In the genomic region with DNA sequence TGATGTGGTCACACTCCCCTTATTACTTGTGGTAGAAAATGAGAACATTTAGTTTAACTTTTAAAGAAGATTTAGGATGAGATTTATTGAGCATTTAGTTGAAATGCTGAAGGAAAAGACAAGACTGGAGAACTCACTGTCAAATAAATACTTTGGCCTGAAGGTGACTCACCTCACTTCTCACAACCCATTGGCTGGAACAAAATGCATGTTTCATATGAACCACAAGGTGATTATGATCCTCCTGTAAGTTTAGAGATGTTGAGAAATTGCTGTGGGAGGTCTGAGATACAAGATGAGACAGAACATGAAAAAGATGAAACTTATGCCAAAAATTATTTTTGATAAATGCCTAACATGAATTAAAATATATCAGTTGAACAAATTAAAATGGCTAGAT, we compare ENCODE assay signal across 30 cellular contexts.
"Had no signal": no experiment of that assay in that cellular context is flagged by ENCODE, and none has a peak within 500 bp of the region (broad histone marks: within the 10 kb centered on the region; RNA-seq: fewer than 3 reads in every experiment).

No MANE protein-coding gene starts in this region.

- H3K27me3 Mint-ChIP-seq: activated CD4-positive, alpha-beta T cell treated with anti-CD3 and anti-CD28 coated beads, Interleukin-2, amount 10 ng/mL, durations not matched to agents 24 days and 14 days; stimulated activated naive B cell treated with anti-CD40 and anti-IgM and Interleukin-4, amounts not matched to agents 10 μg/mL and 1 μg/mL and 100 μg/mL, for 72 hours had no signal

- H3K27me3 ChIP-seq: ascending aorta, brain microvascular endothelial cell, foreskin keratinocyte, heart left ventricle, neural progenitor cell, right atrium auricular region, stomach, thyroid gland, upper lobe of left lung, vagina had no signal

- H3K4me1 Mint-ChIP-seq: activated CD4-positive, alpha-beta T cell treated with anti-CD3 and anti-CD28 coated beads, Interleukin-2, amount 10 ng/mL, durations not matched to agents 24 days and 14 days; activated naive CD8-positive, alpha-beta T cell treated with anti-CD3 and anti-CD28 coated beads for 36 hours; immature natural killer cell; natural killer cell; neural progenitor cell; stimulated activated naive B cell treated with anti-CD40 and anti-IgM and Interleukin-4, amounts not matched to agents 10 μg/mL and 1 μg/mL and 100 μg/mL, for 72 hours had no signal

- H3K27ac Mint-ChIP-seq: activated CD4-positive, alpha-beta T cell treated with anti-CD3 and anti-CD28 coated beads, Interleukin-2, amount 10 ng/mL, durations not matched to agents 24 days and 14 days; activated naive CD8-positive, alpha-beta T cell treated with anti-CD3 and anti-CD28 coated beads for 36 hours; activated T-cell treated with anti-CD3 and anti-CD28 coated beads, Interleukin-2, amount 50 U/mL, for 72 hours; immature natural killer cell; natural killer cell; neural progenitor cell; stimulated activated naive B cell treated with anti-CD40 and anti-IgM and Interleukin-4, amounts not matched to agents 10 μg/mL and 1 μg/mL and 100 μg/mL, for 72 hours had no signal

- H3K9me3 Mint-ChIP-seq: activated CD4-positive, alpha-beta T cell treated with anti-CD3 and anti-CD28 coated beads, Interleukin-2, amount 10 ng/mL, durations not matched to agents 24 days and 14 days; activated naive CD8-positive, alpha-beta T cell treated with anti-CD3 and anti-CD28 coated beads for 36 hours; neural progenitor cell; stimulated activated naive B cell treated with anti-CD40 and anti-IgM and Interleukin-4, amounts not matched to agents 10 μg/mL and 1 μg/mL and 100 μg/mL, for 72 hours had no signal

- FAIRE-seq: endothelial cell of umbilical vein, TTC549 had no signal

- H3K4me3 Mint-ChIP-seq: activated CD4-positive, alpha-beta T cell treated with anti-CD3 and anti-CD28 coated beads, Interleukin-2, amount 10 ng/mL, durations not matched to agents 24 days and 14 days; activated naive CD8-positive, alpha-beta T cell treated with anti-CD3 and anti-CD28 coated beads for 36 hours; activated T-cell treated with anti-CD3 and anti-CD28 coated beads, Interleukin-2, amount 50 U/mL, for 72 hours; immature natural killer cell; natural killer cell; neural progenitor cell; stimulated activated naive B cell treated with anti-CD40 and anti-IgM and Interleukin-4, amounts not matched to agents 10 μg/mL and 1 μg/mL and 100 μg/mL, for 72 hours had no signal

- DNase-seq: activated CD4-positive, alpha-beta T cell treated with anti-CD3 and anti-CD28 coated beads, Interleukin-2, amount 10 ng/mL, durations not matched to agents 24 days and 14 days; activated naive CD4-positive, alpha-beta T cell; activated naive CD8-positive, alpha-beta T cell treated with anti-CD3 and anti-CD28 coated beads for 36 hours; activated T-cell treated with anti-CD3 and anti-CD28 coated beads for 4 hours; activated T-cell treated with anti-CD3 and anti-CD28 coated beads, Interleukin-2, amount 50 U/mL, for 72 hours; brain microvascular endothelial cell; caudate nucleus; heart left ventricle; hypothalamus; immature natural killer cell; lower lobe of right lung; mesendoderm; natural killer cell; occipital lobe; stimulated activated CD4-positive, alpha-beta T cell treated with anti-CD3 and anti-CD28 coated beads, Interleukin-15, amount 100 ng/mL, for 24 hours; stimulated activated CD4-positive, alpha-beta T cell treated with anti-CD3 and anti-CD28 coated beads, Interleukin-2, amount 100 ng/mL, for 24 hours; stimulated activated naive B cell treated with anti-CD40 and anti-IgM and Interleukin-4, amounts not matched to agents 10 μg/mL and 1 μg/mL and 100 μg/mL, for 72 hours; stomach; T-helper 9 cell; thyroid gland; upper lobe of left lung had no signal

- H3K36me3 Mint-ChIP-seq: activated naive CD8-positive, alpha-beta T cell treated with anti-CD3 and anti-CD28 coated beads for 36 hours; immature natural killer cell; natural killer cell; neural progenitor cell; stimulated activated naive B cell treated with anti-CD40 and anti-IgM and Interleukin-4, amounts not matched to agents 10 μg/mL and 1 μg/mL and 100 μg/mL, for 72 hours had no signal

- H3K4me3 ChIP-seq: ascending aorta, heart left ventricle, lower lobe of right lung, neural progenitor cell, right atrium auricular region, smooth muscle cell, stomach, thyroid gland, upper lobe of left lung, vagina had no signal

- ATAC-seq: activated T-cell treated with anti-CD3 and anti-CD28 coated beads, Interleukin-2, amount 50 U/mL, for 72 hours; foreskin keratinocyte; heart left ventricle; left lobe of liver; lower lobe of right lung; natural killer cell; stimulated activated naive B cell treated with anti-CD40 and anti-IgM and Interleukin-4, amounts not matched to agents 10 μg/mL and 1 μg/mL and 100 μg/mL, for 72 hours had no signal

- H3K36me3 ChIP-seq: ascending aorta, brain microvascular endothelial cell, heart left ventricle, lower lobe of right lung, neural progenitor cell, right atrium auricular region, stomach, thyroid gland, upper lobe of left lung, vagina had no signal
